Comparison of ENCODE assay signal across 24 cellular contexts in the genomic region with DNA sequence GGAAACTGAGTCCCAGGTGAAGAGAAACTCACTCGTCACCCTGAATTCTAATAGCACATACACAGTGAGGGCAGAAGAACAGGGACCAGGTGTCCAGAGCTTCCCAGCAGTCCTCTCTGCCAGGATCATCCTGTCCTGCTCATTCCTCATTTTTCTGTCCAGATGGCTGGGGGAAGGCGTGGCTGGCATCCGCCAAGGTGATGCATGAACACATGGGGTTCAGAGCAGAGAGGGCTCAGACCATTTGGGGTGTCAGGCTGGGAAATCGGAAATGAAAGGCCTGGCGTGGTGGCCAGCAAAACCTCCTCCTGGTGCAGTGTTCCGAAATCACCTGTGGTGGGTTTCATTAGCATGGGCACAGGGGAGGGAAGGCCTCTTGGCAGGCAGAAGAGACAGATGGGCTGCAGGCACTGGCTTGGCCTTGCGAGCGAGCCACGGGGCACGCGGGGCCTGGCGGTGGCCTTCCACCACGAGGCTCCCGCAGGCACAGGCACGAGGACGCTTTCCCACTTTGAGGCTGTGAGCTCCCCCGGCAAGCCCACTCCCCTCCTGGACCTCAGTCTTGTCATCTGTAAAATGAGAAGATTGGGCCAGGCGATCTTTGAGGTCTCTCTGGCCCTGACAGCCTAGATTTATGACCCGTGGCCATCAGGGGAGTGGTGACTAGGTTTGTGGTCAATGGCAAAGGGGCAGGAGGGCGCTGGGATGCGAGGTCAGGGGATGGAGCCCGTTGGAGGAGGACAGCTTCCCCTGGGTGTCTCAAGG.
DNase-seq lines count a peak whose midpoint lies in the region; ATAC-seq and TF ChIP-seq lines count a peak whose summit lies in the region.
"Had no signal": no experiment of that assay in that cellular context is flagged by ENCODE, and none has a peak within 500 bp of the region (broad histone marks: within the 10 kb centered on the region; RNA-seq: fewer than 3 reads in every experiment).

No MANE protein-coding gene starts in this region.

- peak overlapping the region; percentile 15; the same call in 1 of the 2 replicates for H3K27ac ChIP-seq in WERI-Rb-1
- H3K27ac ChIP-seq: 22Rv1; BLaER1 treated with 17β-estradiol and CSF1 and Interleukin-3, amounts not matched to agents 10 nM and 100 nM; KMS-11; SJCRH30 had no signal

- H3K27me3 ChIP-seq in WERI-Rb-1 (ENCODE audit: insufficient read depth, low read depth, severe bottlenecking) (no peaks in the 10 kb centered on the region), H7 (ENCODE audit: control insufficient read depth, insufficient read depth, low read length) (no peaks in the 10 kb centered on the region)
- H3K27me3 ChIP-seq: SJCRH30 had no signal

- no peak overlapping the region for H3K27ac Mint-ChIP-seq in glutamatergic neuron (ENCODE audit: unreplicated experiment)
- H3K27ac Mint-ChIP-seq: CD4-positive, alpha-beta memory T cell had no signal

- peak overlapping the region; percentile 8 for H3K4me3 Mint-ChIP-seq in glutamatergic neuron (ENCODE audit: unreplicated experiment)
- H3K4me3 Mint-ChIP-seq: CD4-positive, alpha-beta memory T cell had no signal

- TF ChIP-seq CTCF in WERI-Rb-1 (IDR thresholded peaks at IDR 0.05; ENCODE audit: low read depth, low read length) (no peak), glutamatergic neuron (IDR thresholded peaks at IDR 0.05; ENCODE audit: partially characterized antibody, unreplicated experiment) (no peak)

- no peaks in the 10 kb centered on the region; the same call in 1 of the 2 replicates for H3K36me3 ChIP-seq in WERI-Rb-1
- no peaks in the 10 kb centered on the region for H3K36me3 ChIP-seq in H7 (replicated peaks; ENCODE audit: control insufficient read depth, insufficient read depth, low read length)
- H3K36me3 ChIP-seq: BLaER1 treated with 17β-estradiol and CSF1 and Interleukin-3, amounts not matched to agents 10 nM and 100 nM; HAP-1; SJCRH30 had no signal

- peaks cover 19% of the 10 kb centered on the region for H3K4me1 Mint-ChIP-seq in glutamatergic neuron (ENCODE audit: low read depth, unreplicated experiment)
- H3K4me1 Mint-ChIP-seq: CD4-positive, alpha-beta memory T cell had no signal

- H3K27me3 Mint-ChIP-seq in glutamatergic neuron (ENCODE audit: unreplicated experiment), result peaks cover 8% of the 10 kb centered on the region

- peaks cover 5% of the 10 kb centered on the region for H3K36me3 Mint-ChIP-seq in glutamatergic neuron (ENCODE audit: unreplicated experiment)
- H3K36me3 Mint-ChIP-seq: CD4-positive, alpha-beta memory T cell had no signal

- DNase-seq in DMS 273 (lab: John Stamatoyannopoulos, UW; ENCODE audit: unreplicated experiment) (peak; percentile 30), DMS 273 treated with DMSO at 0.1 percent for 48 hours (lab: John Stamatoyannopoulos, UW) (no peak), WERI-Rb-1 (no peak), glutamatergic neuron (no peak), posterior vena cava (ENCODE audit: low spot score) (peak; percentile 66), H7 (no peak)
- no peak for DNase-seq in activated CD4-positive, alpha-beta T cell treated with anti-CD3 and anti-CD28 coated beads for 1 hour
- DNase-seq: ACHN; CD4-positive, alpha-beta memory T cell; GF-D8; IMR-90; NCI-H1092 treated with DMSO at 0.1 percent for 48 hours; NCI-H146; NCI-H2029; NCI-H2227 treated with DMSO at 0.1 percent for 48 hours; NCI-H510A; NCI-H748 treated with DMSO at 0.1 percent for 48 hours; SJCRH30 had no signal

- H3K9me3 Mint-ChIP-seq in glutamatergic neuron (ENCODE audit: unreplicated experiment), result peaks cover 5% of the 10 kb centered on the region

- intact Hi-C loops in posterior vena cava (cut with DNase I), result loop anchor here in 1 of 2 donors (2.0 kb wide), 1 partner anchor 17 kb away; no protein-coding TSS in a partner anchor

- ATAC-seq in GM19455 (IDR thresholded peaks at IDR 0.05; ENCODE audit: unreplicated experiment), result no peak
- ATAC-seq: Panc1 had no signal

- peaks cover 9% of the 10 kb centered on the region for H3K9me3 ChIP-seq in WERI-Rb-1 (ENCODE audit: severe bottlenecking)
- H3K9me3 ChIP-seq: BLaER1 treated with 17β-estradiol and CSF1 and Interleukin-3, amounts not matched to agents 10 nM and 100 nM; HAP-1; SJCRH30 had no signal

- H3K4me3 ChIP-seq in WERI-Rb-1 (ENCODE audit: low read depth, low read length) (no peak overlapping the region), H7 (ENCODE audit: insufficient read depth, low read depth, low read length) (no peak overlapping the region)
- H3K4me3 ChIP-seq: BLaER1 treated with 17β-estradiol and CSF1 and Interleukin-3, amounts not matched to agents 10 nM and 100 nM; HAP-1; SJCRH30 had no signal

Comparison
In these comparisons a context has a peak if more than half of its experiments do, and no peak if none do; other contexts are left out.
1. DNase-seq: peak in DMS 273 (single experiment) and posterior vena cava (single experiment); none in DMS 273 treated with DMSO at 0.1 percent for 48 hours (single experiment), WERI-Rb-1 (single experiment), glutamatergic neuron (single experiment), H7 (single experiment) and activated CD4-positive, alpha-beta T cell treated with anti-CD3 and anti-CD28 coated beads for 1 hour (single experiment).